Comparison of ENCODE assay signal across 8 cellular contexts in genomic region chr13:51286135-51287002, GRCh38. TPM values are rescaled to one million over a fixed set of nuclear protein-coding genes. Genes with fewer than 3 reads are reported as not detected.
DNase-seq lines count a peak whose midpoint lies in the region; ATAC-seq, FAIRE-seq and TF ChIP-seq lines count a peak whose summit lies in the region.
"Had no signal": no experiment of that assay in that cellular context is flagged by ENCODE, and none has a peak within 500 bp of the region (broad histone marks: within the 10 kb centered on the region; RNA-seq: fewer than 3 reads in every experiment).

No MANE protein-coding gene starts in this region.

- TF ChIP-seq EP300 in H1 (IDR thresholded peaks at IDR 0.05; ENCODE audit: borderline replicate concordance in 1 of 2, low read depth in 2 of 2, low read length in 2 of 2) = no peak

- H4K91ac ChIP-seq in H1 (replicated peaks; ENCODE audit: insufficient read length, low read length) = no peak overlapping the region

- POLR2A ChIA-PET in H1 (lab: Charles Lee; ENCODE audit: partially characterized antibody) = interaction anchor here (0.7 to 6.5 kb wide), 19 partner anchors 9 to 167 kb away, joined by 3 to 70 read pairs (median 3); partner anchors contain the start of gene INTS6

- H3K4me3 Mint-ChIP-seq in mesothelial cell of epicardium = no peak overlapping the region

- TF ChIP-seq RAD21 in H1 (IDR thresholded peaks at IDR 0.05 in 1 of 2, conservative IDR thresholded peaks at IDR 0.05 in 1 of 2; ENCODE audit: low read depth in 2 of 2, low read length in 2 of 2) = peak; percentile 93

- peaks cover 0 to 12% (median 6%) of the 10 kb centered on the region in 4 experiments; a peak in 6 of 8 replicates for H3K36me3 ChIP-seq in H1 (ENCODE audit: control insufficient read depth in 2 of 4, insufficient read depth in 4 of 4, low read length in 3 of 4)

- no peak overlapping the region for H4K8ac ChIP-seq in H1 (ENCODE audit: extremely low read depth, insufficient read depth, low read length)

- CTCF ChIA-PET in H1 (lab: Charles Lee; ENCODE audit: partially characterized antibody) = interaction anchor here (0.6 to 5.3 kb wide), 66 partner anchors 10 to 1061 kb away, joined by 3 to 100 read pairs (median 5); partner anchors contain the start of gene SERPINE3

- H3K9me3 ChIP-seq in H1 (ENCODE audit: insufficient read depth in 2 of 2, low read depth in 1 of 2, low read length in 1 of 2) = no peaks in the 10 kb centered on the region; a peak in 1 of 4 replicates

- WGBS in H1 (ENCODE audit: extremely low coverage in 1 of 2, insufficient coverage in 1 of 2, insufficient read length in 1 of 2, insufficient replicate concordance in 2 of 2, low coverage in 1 of 2, low lambda C conversion rate in 2 of 2, missing lambda C conversion rate in 1 of 2), 2 experiments = 51% methylated on average over 13 of the region's 13 CpGs; no CpG with 5 or more reads in 1 of the 2 experiments

- no peak overlapping the region for H2AFZ ChIP-seq in H1 (ENCODE audit: low read length)

- no peak overlapping the region for H2BK120ac ChIP-seq in H1 (replicated peaks; ENCODE audit: low read depth, low read length)

- peaks cover 2% of the 10 kb centered on the region for H3K4me1 Mint-ChIP-seq in mesothelial cell of epicardium

- DNase-seq in GM13977 (ENCODE audit: low spot score) = peak; percentile 71
- DNase-seq in NCI-H82 treated with DMSO at 0.1 percent for 48 hours (lab: John Stamatoyannopoulos, UW; ENCODE audit: unreplicated experiment) = peak; percentile 67
- peak; percentile 44 for DNase-seq in activated CD8-positive, alpha-beta memory T cell treated with anti-CD3 and anti-CD28 coated beads for 4 hours (ENCODE audit: low read depth in 2 of 2)
- DNase-seq in H1 (ENCODE audit: low read depth in 1 of 2, low spot score in 2 of 2) = peak; percentile 63 to 96
- peak; percentile 56 to 87 for DNase-seq in mesothelial cell of epicardium (ENCODE audit: low spot score in 2 of 2, unreplicated experiment in 2 of 2)
- DNase-seq in stimulated activated CD8-positive, alpha-beta memory T cell treated with anti-CD3 and anti-CD28 coated beads, Interleukin-2, amount 100 ng/mL, for 48 hours (ENCODE audit: low read depth in 2 of 2) = peak; percentile 57 to 74

- in situ Hi-C loops in GM13977 (cut with MboI; ENCODE audit: low pct_unique_long_range_greater_than_20kb, low sequenced_read_pairs, unreplicated experiment) = no loop called here

- no peak overlapping the region for H3K56ac ChIP-seq in H1 (replicated peaks; ENCODE audit: insufficient read length, low read depth, low read length)

- H3K79me2 ChIP-seq in H1 (ENCODE audit: control insufficient read depth in 1 of 2, insufficient read depth in 2 of 2, low read length in 2 of 2) = no peaks in the 10 kb centered on the region

- H3K4me1 ChIP-seq in H1 (replicated peaks in 1 of 4; ENCODE audit: control insufficient read depth in 3 of 4, insufficient read depth in 4 of 4, low read length in 3 of 4) = peaks cover 0 to 3% (median 0%) of the 10 kb centered on the region in 4 experiments; a peak in 2 of 7 replicates

- no peak overlapping the region for H3K4ac ChIP-seq in H1 (replicated peaks; ENCODE audit: insufficient read length, low read depth, low read length)

- H3K14ac ChIP-seq in H1 (ENCODE audit: insufficient read length) = no peak overlapping the region

- H3K27ac ChIP-seq in H1 (ENCODE audit: low read depth, low read length) = no peak overlapping the region

- H4K5ac ChIP-seq in H1 (ENCODE audit: insufficient read length, low read depth, low read length) = no peak overlapping the region

- H3K36me3 Mint-ChIP-seq in mesothelial cell of epicardium = no peaks in the 10 kb centered on the region

- no peak overlapping the region for H3K18ac ChIP-seq in H1 (ENCODE audit: extremely low read depth, low read length)

- H3K9me3 Mint-ChIP-seq in mesothelial cell of epicardium = no peaks in the 10 kb centered on the region

- peak; percentile 72 for FAIRE-seq in H1 (lab: Jason Lieb, UNC)

- no peak overlapping the region for H3K9ac ChIP-seq in H1 (replicated peaks in 1 of 4; ENCODE audit: extremely low read depth in 1 of 4, low read depth in 3 of 4, low read length in 3 of 4)

- TF ChIP-seq POLR2A in H1 (IDR thresholded peaks at IDR 0.05; ENCODE audit: control extremely low read depth in 1 of 2, low read depth in 2 of 2, low read length in 2 of 2) = no peak

- H2BK20ac ChIP-seq in H1 (ENCODE audit: low read length) = 0 out of 2 replicates have a peak overlapping the region, but pooled peaks have one; percentile 91

- H2BK12ac ChIP-seq in H1 (ENCODE audit: low read depth, low read length) = no peak overlapping the region

- no peak overlapping the region for H2BK5ac ChIP-seq in H1 (ENCODE audit: low read depth, low read length)

- TF ChIP-seq CTCF in GM13977 (IDR thresholded peaks at IDR 0.05; ENCODE audit: extremely low read depth, insufficient read depth, missing control alignments) (peak; percentile 94), H1 (IDR thresholded peaks at IDR 0.05; ENCODE audit: control extremely low read depth in 1 of 3, insufficient read depth in 1 of 3, low read depth in 1 of 3, low read length in 3 of 3) (peak; percentile 86 to 95 (median 92)), mesothelial cell of epicardium (IDR thresholded peaks at IDR 0.05; ENCODE audit: unreplicated experiment) (peak; percentile 78)

- ATAC-seq in HG03432 (IDR thresholded peaks at IDR 0.05; ENCODE audit: unreplicated experiment) = peak; percentile 60

- no peak overlapping the region for H3K4me3 ChIP-seq in H1 (ENCODE audit: extremely low read depth in 1 of 4, insufficient read depth in 2 of 4, low read depth in 3 of 4, low read length in 4 of 4)

- no peak overlapping the region for H3K27ac Mint-ChIP-seq in mesothelial cell of epicardium

- no peak overlapping the region for H2AK5ac ChIP-seq in H1 (ENCODE audit: low read depth, low read length)

- H3K27me3 Mint-ChIP-seq in mesothelial cell of epicardium (ENCODE audit: low read depth) = peaks cover 5% of the 10 kb centered on the region

- H3K23me2 ChIP-seq in H1 (ENCODE audit: low read depth, low read length) = peaks cover 2% of the 10 kb centered on the region; the same call in 1 of the 2 replicates

- H2BK15ac ChIP-seq in H1 (ENCODE audit: low read length) = no peak overlapping the region

- no peak overlapping the region for H3K4me2 ChIP-seq in H1 (ENCODE audit: insufficient read depth in 1 of 2, low read depth in 2 of 2, low read length in 2 of 2)

- no peaks in the 10 kb centered on the region for H4K20me1 ChIP-seq in H1 (replicated peaks in 1 of 2; ENCODE audit: control insufficient read depth in 1 of 2, insufficient read depth in 2 of 2, low read length in 2 of 2)

- no peaks in the 10 kb centered on the region for H3K79me1 ChIP-seq in H1 (ENCODE audit: low read depth, low read length)

- no peak overlapping the region for H3K23ac ChIP-seq in H1 (ENCODE audit: insufficient read length)

- H3K27me3 ChIP-seq in H1 (replicated peaks in 1 of 4; ENCODE audit: control insufficient read depth in 3 of 4, extremely low read depth in 1 of 4, insufficient read depth in 3 of 4, low read length in 3 of 4) = no peaks in the 10 kb centered on the region

TF ChIP-seq in H1, 55 proteins besides CTCF, POLR2A, EP300 and RAD21:
- TF ChIP-seq JUND (IDR thresholded peaks at IDR 0.05; ENCODE audit: low read length) = 0 out of 2 replicates have a peak, but pooled peaks have one; percentile 6
- peak; percentile 25 for TF ChIP-seq ASH2L (IDR thresholded peaks at IDR 0.05; ENCODE audit: low read length)
- 0 out of 2 replicates have a peak, but pooled peaks have one; percentile 21 for TF ChIP-seq GTF2F1 (IDR thresholded peaks at IDR 0.05; ENCODE audit: borderline replicate concordance, low read depth, low read length)
- 0 out of 4 replicates have a peak, but pooled peaks of 1 of the 2 experiments have one; percentile 23 for TF ChIP-seq SIN3A (conservative IDR thresholded peaks at IDR 0.05 in 1 of 2, IDR thresholded peaks at IDR 0.05 in 1 of 2; ENCODE audit: low read depth in 1 of 2, low read length in 2 of 2)
- no peak for TF ChIP-seq RFX5 (IDR thresholded peaks at IDR 0.05; ENCODE audit: borderline replicate concordance, low read depth, low read length)
- TF ChIP-seq KDM5A (IDR thresholded peaks at IDR 0.05; ENCODE audit: low read length) = no peak
- TF ChIP-seq CREB1 (IDR thresholded peaks at IDR 0.05) = peak; percentile 38; the same call in 1 of the 2 replicates
- peak; percentile 41; the same call in 1 of the 2 replicates for TF ChIP-seq GABPA (IDR thresholded peaks at IDR 0.05; ENCODE audit: borderline replicate concordance, insufficient read depth, low read length)

RNA-seq across cellular contexts. Expression of gene SERPINE3, which starts 53.1 kb away (rescaled TPM):
- total RNA-seq in H1 (2021; fragmentation: NEBNext Ultra II Directional; extraction: Animal tissue kit (Norgen Biotek cat#: 25700)) = 0.15 and 0.34 TPM in 2 replicates
- polyA plus RNA-seq in H1 (2011; rRNA removed) = 1.0 and 1.1 TPM in 2 replicates
- polyA plus RNA-seq in H1 (2011; cell fraction: cytosol; rRNA removed) = 0.76 TPM
- 3.0 TPM for polyA plus RNA-seq in H1 (2011; cell fraction: nucleus; rRNA removed)
- 0.39 to 0.69 TPM (median 0.64 TPM) in 3 of 4 replicates, not detected in the other for polyA plus RNA-seq in H1 (2012, experiment 1 of 2)
- 0.16 TPM for polyA plus RNA-seq in H1 (2012, experiment 2 of 2)
- polyA plus RNA-seq in H1 (2013, experiment 1 of 2) = 0.28 TPM
- polyA plus RNA-seq in H1 (2013, experiment 2 of 2) = 0.18 TPM
- 1.6 and 2.3 TPM in 2 replicates for polyA minus RNA-seq in H1 (2011; rRNA and poly(A)+ RNA removed)
- not detected for polyA minus RNA-seq in H1 (2011; cell fraction: cytosol; rRNA and poly(A)+ RNA removed)
- 2.0 TPM for polyA minus RNA-seq in H1 (2011; cell fraction: nucleus; rRNA and poly(A)+ RNA removed)
- 0.22 to 0.31 TPM in 2 of 3 replicates, not detected in the other for total RNA-seq in mesothelial cell of epicardium
- total RNA-seq: skeletal muscle tissue had no signal
